ENCODE assay signal across 23 cellular contexts in genomic region chr13:40819797-40820315, GRCh38. TPM values are rescaled to one million over a fixed set of nuclear protein-coding genes. Genes with fewer than 3 reads are reported as not detected.
DNase-seq lines count a peak whose midpoint lies in the region; ATAC-seq and TF ChIP-seq lines count a peak whose summit lies in the region.
"Had no signal": no experiment of that assay in that cellular context is flagged by ENCODE, and none has a peak within 500 bp of the region (broad histone marks: within the 10 kb centered on the region; RNA-seq: fewer than 3 reads in every experiment).

No MANE protein-coding gene starts in this region.

- no peak for TF ChIP-seq CTCF in right atrium auricular region (IDR thresholded peaks at IDR 0.05)

- H3K4me1 ChIP-seq in right atrium auricular region: no peaks in the 10 kb centered on the region

- no peaks in the 10 kb centered on the region for H3K27me3 ChIP-seq in right atrium auricular region
- H3K27me3 ChIP-seq: SJCRH30 had no signal

- peaks cover 21% of the 10 kb centered on the region for H3K4me1 Mint-ChIP-seq in activated T-cell treated with anti-CD3 and anti-CD28 coated beads, Interleukin-2, amount 50 U/mL, for 24 hours (ENCODE audit: low read depth)
- H3K4me1 Mint-ChIP-seq in activated naive CD8-positive, alpha-beta T cell treated with anti-CD3 and anti-CD28 coated beads for 36 hours: peaks cover 14% of the 10 kb centered on the region
- peaks cover 15 to 17% of the 10 kb centered on the region in 2 donors for H3K4me1 Mint-ChIP-seq in stimulated activated naive B cell treated with anti-CD40 and anti-IgM and Interleukin-4, amounts not matched to agents 10 μg/mL and 1 μg/mL and 100 μg/mL, for 72 hours
- H3K4me1 Mint-ChIP-seq: CD8-positive, alpha-beta memory T cell had no signal

- peaks cover 13% of the 10 kb centered on the region for H3K9me3 Mint-ChIP-seq in activated T-cell treated with anti-CD3 and anti-CD28 coated beads, Interleukin-2, amount 50 U/mL, for 24 hours
- H3K9me3 Mint-ChIP-seq in activated naive CD8-positive, alpha-beta T cell treated with anti-CD3 and anti-CD28 coated beads for 36 hours: peaks cover 15% of the 10 kb centered on the region
- peaks cover 9 to 10% of the 10 kb centered on the region in 2 donors for H3K9me3 Mint-ChIP-seq in stimulated activated naive B cell treated with anti-CD40 and anti-IgM and Interleukin-4, amounts not matched to agents 10 μg/mL and 1 μg/mL and 100 μg/mL, for 72 hours

- H3K4me3 Mint-ChIP-seq in activated T-cell treated with anti-CD3 and anti-CD28 coated beads, Interleukin-2, amount 50 U/mL, for 24 hours: no peak overlapping the region
- H3K4me3 Mint-ChIP-seq in activated naive CD8-positive, alpha-beta T cell treated with anti-CD3 and anti-CD28 coated beads for 36 hours: no peak overlapping the region
- H3K4me3 Mint-ChIP-seq in stimulated activated naive B cell treated with anti-CD40 and anti-IgM and Interleukin-4, amounts not matched to agents 10 μg/mL and 1 μg/mL and 100 μg/mL, for 72 hours: no peak overlapping the region
- H3K4me3 Mint-ChIP-seq: CD8-positive, alpha-beta memory T cell had no signal

- no peak overlapping the region for H3K27ac ChIP-seq in right atrium auricular region
- H3K27ac ChIP-seq: C4-2B, SJCRH30 had no signal

- no peak for DNase-seq in activated T-cell treated with anti-CD3 and anti-CD28 coated beads, Interleukin-2, amount 50 U/mL, for 24 hours
- no peak for DNase-seq in activated T-cell treated with anti-CD3 and anti-CD28 coated beads for 4 hours
- no peak for DNase-seq in activated naive CD8-positive, alpha-beta T cell treated with anti-CD3 and anti-CD28 coated beads for 36 hours
- DNase-seq in stimulated activated naive B cell treated with anti-CD40 and anti-IgM and Interleukin-4, amounts not matched to agents 10 μg/mL and 1 μg/mL and 100 μg/mL, for 72 hours: no peak
- DNase-seq in right atrium auricular region (ENCODE audit: low spot score): no peak
- DNase-seq: AML-193; Calu3; CD8-positive, alpha-beta memory T cell; DMS153; GOT3; HCEC 1CT; KG1; NCI-H1092; NCI-H1436; NCI-H187 treated with DMSO at 0.1 percent for 48 hours; NCI-H2227 treated with DMSO at 0.1 percent for 48 hours; NCI-H510A; NCI-H82; OCI-M1; SJCRH30 had no signal

- no peak overlapping the region for H3K4me3 ChIP-seq in right atrium auricular region
- H3K4me3 ChIP-seq: SJCRH30 had no signal

- ATAC-seq in GM18868 (IDR thresholded peaks at IDR 0.05; ENCODE audit: unreplicated experiment): peak; percentile 72
- peak; percentile 70 to 81 for ATAC-seq in stimulated activated naive B cell treated with anti-CD40 and anti-IgM and Interleukin-4, amounts not matched to agents 10 μg/mL and 1 μg/mL and 100 μg/mL, for 72 hours (replicated peaks)
- no peak for ATAC-seq in GM21360 (IDR thresholded peaks at IDR 0.05; ENCODE audit: unreplicated experiment)

- peaks cover 20% of the 10 kb centered on the region for H3K36me3 Mint-ChIP-seq in activated T-cell treated with anti-CD3 and anti-CD28 coated beads, Interleukin-2, amount 50 U/mL, for 24 hours (ENCODE audit: low read depth)
- peaks cover 26% of the 10 kb centered on the region for H3K36me3 Mint-ChIP-seq in activated naive CD8-positive, alpha-beta T cell treated with anti-CD3 and anti-CD28 coated beads for 36 hours
- H3K36me3 Mint-ChIP-seq in stimulated activated naive B cell treated with anti-CD40 and anti-IgM and Interleukin-4, amounts not matched to agents 10 μg/mL and 1 μg/mL and 100 μg/mL, for 72 hours: peaks cover 24 to 27% of the 10 kb centered on the region in 2 donors

- no peaks in the 10 kb centered on the region for H3K27me3 Mint-ChIP-seq in activated T-cell treated with anti-CD3 and anti-CD28 coated beads, Interleukin-2, amount 50 U/mL, for 24 hours
- no peaks in the 10 kb centered on the region for H3K27me3 Mint-ChIP-seq in activated naive CD8-positive, alpha-beta T cell treated with anti-CD3 and anti-CD28 coated beads for 36 hours
- no peaks in the 10 kb centered on the region for H3K27me3 Mint-ChIP-seq in stimulated activated naive B cell treated with anti-CD40 and anti-IgM and Interleukin-4, amounts not matched to agents 10 μg/mL and 1 μg/mL and 100 μg/mL, for 72 hours
- H3K27me3 Mint-ChIP-seq: CD8-positive, alpha-beta memory T cell had no signal

- H3K36me3 ChIP-seq in right atrium auricular region: no peaks in the 10 kb centered on the region
- H3K36me3 ChIP-seq: SJCRH30 had no signal

- peak overlapping the region; percentile 60 for H3K27ac Mint-ChIP-seq in activated T-cell treated with anti-CD3 and anti-CD28 coated beads, Interleukin-2, amount 50 U/mL, for 24 hours
- peak overlapping the region; percentile 83 for H3K27ac Mint-ChIP-seq in activated naive CD8-positive, alpha-beta T cell treated with anti-CD3 and anti-CD28 coated beads for 36 hours
- no peak overlapping the region for H3K27ac Mint-ChIP-seq in stimulated activated naive B cell treated with anti-CD40 and anti-IgM and Interleukin-4, amounts not matched to agents 10 μg/mL and 1 μg/mL and 100 μg/mL, for 72 hours

- H3K9me3 ChIP-seq in right atrium auricular region: peaks cover 0 to 4% of the 10 kb centered on the region in 2 donors
- H3K9me3 ChIP-seq: SJCRH30 had no signal

RNA-seq across cellular contexts. Expression of gene SLC25A15, which starts 30.4 kb away (rescaled TPM):
- total RNA-seq in activated naive CD8-positive, alpha-beta T cell treated with anti-CD3 and anti-CD28 coated beads for 36 hours: 10 to 100 TPM; 27.7 to 28.4 TPM
- total RNA-seq in right atrium auricular region: 1 to 10 TPM; 5.9 to 6.0 TPM

RNA-seq across cellular contexts. Expression of gene MRPS31, which starts 48.9 kb away (rescaled TPM):
- total RNA-seq in activated naive CD8-positive, alpha-beta T cell treated with anti-CD3 and anti-CD28 coated beads for 36 hours: 10 to 100 TPM; 40.9 to 43.8 TPM
- total RNA-seq in right atrium auricular region: 10 to 100 TPM; 17.8 to 31.5 TPM

Comparison
In these comparisons a context has a peak if more than half of its experiments do, and no peak if none do; other contexts are left out.
1. RNA of gene SLC25A15, which starts 30.4 kb away (total RNA-seq): 27.7 to 28.4 TPM in activated naive CD8-positive, alpha-beta T cell treated with anti-CD3 and anti-CD28 coated beads for 36 hours; 5.9 to 6.0 TPM in right atrium auricular region; every median in the first group is over 4 times any median in the second.